Comparison of ENCODE assay signal across 13 cellular contexts in genomic region chr9:3244963-3245653, GRCh38.
DNase-seq lines count a peak whose midpoint lies in the region; ATAC-seq, FAIRE-seq and TF ChIP-seq lines count a peak whose summit lies in the region.
"Had no signal": no experiment of that assay in that cellular context is flagged by ENCODE, and none has a peak within 500 bp of the region (broad histone marks: within the 10 kb centered on the region; RNA-seq: fewer than 3 reads in every experiment).

No MANE protein-coding gene starts in this region.

- no peak overlapping the region for H2BK15ac ChIP-seq in neuronal stem cell (ENCODE audit: low read length)

- H3F3A ChIP-seq in neural progenitor cell (ENCODE audit: low read depth): peaks cover 13% of the 10 kb centered on the region

- peaks cover 0 to 4% (median 0%) of the 10 kb centered on the region in 7 donors for H3K9me3 Mint-ChIP-seq in CD14-positive monocyte
- H3K9me3 Mint-ChIP-seq in neural progenitor cell: no peaks in the 10 kb centered on the region

- H2AFZ ChIP-seq in OCI-LY3 (ENCODE audit: low read depth, low read length) (no peak overlapping the region), neuronal stem cell (ENCODE audit: low read length) (no peak overlapping the region), neural progenitor cell (replicated peaks) (no peak overlapping the region)
- H2AFZ ChIP-seq: PC-9 had no signal

- peak overlapping the region; percentile 21 for H3K27ac ChIP-seq in OCI-LY3 (ENCODE audit: low read length)
- no peak overlapping the region for H3K27ac ChIP-seq in neuronal stem cell (replicated peaks; ENCODE audit: low read length)
- H3K27ac ChIP-seq in neural progenitor cell: no peak overlapping the region
- H3K27ac ChIP-seq in right atrium auricular region: no peak overlapping the region
- H3K27ac ChIP-seq: breast epithelium, C4-2B, PC-9, vagina had no signal

- WGBS in neuronal stem cell (ENCODE audit: extremely low coverage in 2 of 2, insufficient read length in 2 of 2, insufficient replicate concordance in 1 of 2), 2 donors: no CpG with 5 or more reads among the region's 5 CpGs

- no peak overlapping the region for H2BK120ac ChIP-seq in neuronal stem cell (ENCODE audit: low read depth, low read length)

- H3K4ac ChIP-seq in neuronal stem cell (ENCODE audit: low read length): no peak overlapping the region

- FAIRE-seq in GM19239 (lab: Jason Lieb, UNC): peak; percentile 80

- H3K4me3 Mint-ChIP-seq in CD14-positive monocyte: peak overlapping the region in 1 of 2 donors; percentile 2
- H3K4me3 Mint-ChIP-seq in neural progenitor cell: no peak overlapping the region

- no peak overlapping the region for H4K91ac ChIP-seq in neuronal stem cell (ENCODE audit: low read depth, low read length, poor library complexity)

- H3K4me2 ChIP-seq in OCI-LY3 (ENCODE audit: low read length): peak overlapping the region; percentile 56
- no peak overlapping the region for H3K4me2 ChIP-seq in neuronal stem cell (ENCODE audit: insufficient read depth, low read length, poor library complexity, severe bottlenecking)
- no peak overlapping the region for H3K4me2 ChIP-seq in neural progenitor cell
- H3K4me2 ChIP-seq: PC-9 had no signal

- intact Hi-C loops in CD14-positive monocyte (cut with micrococcal nuclease): loop anchor here (5.0 to 10.0 kb wide), 2 partner anchors 50 to 197 kb away; no protein-coding TSS in a partner anchor
- intact Hi-C loops in Right ventricle myocardium superior (cut with DNase I): loop anchor here (10.0 kb wide), 1 partner anchor 190 kb away; no protein-coding TSS in a partner anchor

- no peaks in the 10 kb centered on the region for H4K20me1 ChIP-seq in OCI-LY3 (ENCODE audit: insufficient read depth, low read length)
- no peaks in the 10 kb centered on the region for H4K20me1 ChIP-seq in neural progenitor cell (ENCODE audit: low read depth)

- H2AK5ac ChIP-seq in neuronal stem cell (ENCODE audit: low read depth, low read length): no peak overlapping the region

- no peak overlapping the region for H3K9ac ChIP-seq in OCI-LY3 (ENCODE audit: low read length)
- H3K9ac ChIP-seq in neuronal stem cell (ENCODE audit: low read depth, low read length, poor library complexity): no peak overlapping the region
- no peak overlapping the region for H3K9ac ChIP-seq in neural progenitor cell

- peaks cover 7 to 8% of the 10 kb centered on the region in 2 donors for H3K36me3 Mint-ChIP-seq in CD14-positive monocyte
- H3K36me3 Mint-ChIP-seq in neural progenitor cell: peaks cover 31% of the 10 kb centered on the region

- H3K14ac ChIP-seq in neuronal stem cell (ENCODE audit: low read length): no peak overlapping the region

- H3K27ac Mint-ChIP-seq in CD14-positive monocyte (peak overlapping the region; percentile 8 to 88 (median 69)), neural progenitor cell (no peak overlapping the region)

- H3K4me3 ChIP-seq in OCI-LY3 (ENCODE audit: low read length) (peak overlapping the region; percentile 14; the same call in 1 of the 2 replicates), neuronal stem cell (ENCODE audit: low read length in 2 of 2) (no peak overlapping the region), neural progenitor cell (no peak overlapping the region), right atrium auricular region (no peak overlapping the region)
- H3K4me3 ChIP-seq: breast epithelium, PC-9, vagina had no signal

- no peaks in the 10 kb centered on the region for H3K27me3 ChIP-seq in OCI-LY3 (ENCODE audit: low read depth, low read length)
- no peaks in the 10 kb centered on the region for H3K27me3 ChIP-seq in neuronal stem cell (ENCODE audit: control insufficient read depth in 3 of 3, insufficient read depth in 3 of 3, low read depth in 1 of 3, low read length in 3 of 3)
- H3K27me3 ChIP-seq in neural progenitor cell: no peaks in the 10 kb centered on the region
- H3K27me3 ChIP-seq in right atrium auricular region: no peaks in the 10 kb centered on the region
- H3K27me3 ChIP-seq: breast epithelium, vagina had no signal

- H2BK5ac ChIP-seq in neuronal stem cell (ENCODE audit: low read length): no peak overlapping the region

- peak; percentile 69 for ATAC-seq in HG02981 (IDR thresholded peaks at IDR 0.05; ENCODE audit: unreplicated experiment)
- ATAC-seq in Right ventricle myocardium superior (ENCODE audit: poor library complexity): no peak

- no peak overlapping the region for H4K8ac ChIP-seq in neuronal stem cell (ENCODE audit: low read depth, low read length)

- H3K23ac ChIP-seq in neuronal stem cell (ENCODE audit: low read depth, low read length, poor library complexity): no peak overlapping the region

- no peak for TF ChIP-seq CTCF in CD14-positive monocyte (IDR thresholded peaks at IDR 0.05)
- TF ChIP-seq CTCF in OCI-LY3 (IDR thresholded peaks at IDR 0.05; ENCODE audit: low read depth, low read length): no peak
- no peak for TF ChIP-seq CTCF in neural progenitor cell (IDR thresholded peaks at IDR 0.05)
- no peak for TF ChIP-seq CTCF in right atrium auricular region (IDR thresholded peaks at IDR 0.05)

- no peaks in the 10 kb centered on the region for H3K79me2 ChIP-seq in OCI-LY3 (ENCODE audit: low read length)
- no peaks in the 10 kb centered on the region for H3K79me2 ChIP-seq in neural progenitor cell (ENCODE audit: low read depth)

- H3K27me3 Mint-ChIP-seq in CD14-positive monocyte (ENCODE audit: low read depth in 3 of 3) (peaks cover 0 to 2% (median 0%) of the 10 kb centered on the region in 3 donors), neural progenitor cell (ENCODE audit: insufficient read depth, low read depth) (no peaks in the 10 kb centered on the region)

- H3K4me1 ChIP-seq in OCI-LY3 (ENCODE audit: low read length) (peaks cover 41% of the 10 kb centered on the region), neuronal stem cell (ENCODE audit: control insufficient read depth in 2 of 2, insufficient read depth in 1 of 2, low read depth in 1 of 2, low read length in 2 of 2) (peaks cover 2 to 3% of the 10 kb centered on the region in 2 donors), neural progenitor cell (peaks cover 15% of the 10 kb centered on the region), right atrium auricular region (no peaks in the 10 kb centered on the region)
- H3K4me1 ChIP-seq: breast epithelium, vagina had no signal

- DNase-seq in CD14-positive monocyte (ENCODE audit: low spot score): no peak
- peak; percentile 4 for DNase-seq in GM19239 (ENCODE audit: insufficient read length, low spot score)
- DNase-seq in neuronal stem cell (ENCODE audit: low spot score): no peak
- DNase-seq in neural progenitor cell (ENCODE audit: low spot score): no peak
- no peak for DNase-seq in right atrium auricular region (ENCODE audit: low spot score)
- DNase-seq in Right ventricle myocardium superior: no peak
- DNase-seq: PC-9; stimulated activated CD4-positive, alpha-beta T cell treated with anti-CD3 and anti-CD28 coated beads, Interleukin-4, amount 100 ng/mL, for 4 hours had no signal

- H3K79me1 ChIP-seq in neuronal stem cell (ENCODE audit: low read depth, low read length): no peaks in the 10 kb centered on the region

- H3K36me3 ChIP-seq in OCI-LY3 (replicated peaks; ENCODE audit: low read depth, low read length) (no peaks in the 10 kb centered on the region), neuronal stem cell (replicated peaks in 1 of 2; ENCODE audit: control insufficient read depth in 2 of 2, insufficient read depth in 2 of 2, low read length in 2 of 2) (peaks cover 7 to 61% of the 10 kb centered on the region in 2 donors), neural progenitor cell (no peaks in the 10 kb centered on the region), right atrium auricular region (no peaks in the 10 kb centered on the region)
- H3K36me3 ChIP-seq: breast epithelium, vagina had no signal

- H2BK12ac ChIP-seq in neuronal stem cell (ENCODE audit: low read length): no peak overlapping the region

- peaks cover 44% of the 10 kb centered on the region for H3K4me1 Mint-ChIP-seq in CD14-positive monocyte
- peaks cover 12% of the 10 kb centered on the region for H3K4me1 Mint-ChIP-seq in neural progenitor cell

- H3K9me3 ChIP-seq in OCI-LY3 (ENCODE audit: insufficient read depth, low read length) (no peaks in the 10 kb centered on the region), neuronal stem cell (replicated peaks in 1 of 2; ENCODE audit: control insufficient read depth in 2 of 2, insufficient read depth in 1 of 2, low read depth in 1 of 2, low read length in 2 of 2) (no peaks in the 10 kb centered on the region), neural progenitor cell (ENCODE audit: low read depth) (no peaks in the 10 kb centered on the region), right atrium auricular region (no peaks in the 10 kb centered on the region)
- H3K9me3 ChIP-seq: breast epithelium, vagina had no signal

- H3K18ac ChIP-seq in neuronal stem cell (ENCODE audit: low read length): no peak overlapping the region
